In genomic region chr6:147881432-147881831, GRCh38 we compare ENCODE assay signal across 15 cellular contexts.
DNase-seq lines count a peak whose midpoint lies in the region; TF ChIP-seq lines count a peak whose summit lies in the region.
"Had no signal": no experiment of that assay in that cellular context is flagged by ENCODE, and none has a peak within 500 bp of the region (broad histone marks: within the 10 kb centered on the region; RNA-seq: fewer than 3 reads in every experiment).

No MANE protein-coding gene starts in this region.

- H3K36me3 ChIP-seq in HUES48 (ENCODE audit: control insufficient read depth, insufficient read depth, low read length) (no peaks in the 10 kb centered on the region), endodermal cell (ENCODE audit: control insufficient read depth, insufficient read depth, low read length) (no peaks in the 10 kb centered on the region), neural progenitor cell (no peaks in the 10 kb centered on the region), HAP-1 (replicated peaks) (no peaks in the 10 kb centered on the region)
- H3K36me3 ChIP-seq: BLaER1 treated with 17β-estradiol and CSF1 and Interleukin-3, amounts not matched to agents 10 nM and 100 nM had no signal

- H3K27me3 Mint-ChIP-seq in endodermal cell (ENCODE audit: insufficient read depth) (no peaks in the 10 kb centered on the region), neural progenitor cell (ENCODE audit: insufficient read depth, low read depth) (peaks cover 2% of the 10 kb centered on the region)
- H3K27me3 Mint-ChIP-seq: B cell had no signal

- 51 to 80% methylated on average over 6 of the region's 6 CpGs for WGBS in endodermal cell (ENCODE audit: insufficient coverage in 1 of 2, insufficient read length in 1 of 2), 2 experiments

- H3K9me3 Mint-ChIP-seq in endodermal cell (no peaks in the 10 kb centered on the region), neural progenitor cell (no peaks in the 10 kb centered on the region)
- H3K9me3 Mint-ChIP-seq: CD8-positive, alpha-beta T cell had no signal

- H4K20me1 ChIP-seq in neural progenitor cell (ENCODE audit: low read depth) = no peaks in the 10 kb centered on the region
- H4K20me1 ChIP-seq: BLaER1 treated with 17β-estradiol and CSF1 and Interleukin-3, amounts not matched to agents 10 nM and 100 nM had no signal

- H3K4me3 Mint-ChIP-seq in endodermal cell (no peak overlapping the region), neural progenitor cell (no peak overlapping the region)
- H3K4me3 Mint-ChIP-seq: B cell; CD8-positive, alpha-beta T cell had no signal

- H3K4me1 ChIP-seq in HUES48 (ENCODE audit: control insufficient read depth, insufficient read depth, low read length) (peaks cover 16% of the 10 kb centered on the region), endodermal cell (ENCODE audit: control insufficient read depth, insufficient read depth, low read length) (no peaks in the 10 kb centered on the region), neural progenitor cell (peaks cover 15% of the 10 kb centered on the region), HAP-1 (no peaks in the 10 kb centered on the region)

- H3K4me3 ChIP-seq in HUES48 (ENCODE audit: low read depth, low read length) = no peak overlapping the region
- H3K4me3 ChIP-seq in endodermal cell (ENCODE audit: low read length) = no peak overlapping the region
- no peak overlapping the region for H3K4me3 ChIP-seq in neural progenitor cell
- no peak overlapping the region for H3K4me3 ChIP-seq in HAP-1
- H3K4me3 ChIP-seq: BLaER1 treated with 17β-estradiol and CSF1 and Interleukin-3, amounts not matched to agents 10 nM and 100 nM had no signal

- H3K27me3 ChIP-seq in HUES48 (ENCODE audit: control insufficient read depth, insufficient read depth, low read length) (no peaks in the 10 kb centered on the region), endodermal cell (ENCODE audit: control insufficient read depth, insufficient read depth, low read length, poor library complexity, severe bottlenecking) (no peaks in the 10 kb centered on the region), neural progenitor cell (no peaks in the 10 kb centered on the region), HAP-1 (ENCODE audit: low read depth) (0 out of 2 replicates have a peak, but pooled peaks cover 3% of the 10 kb centered on the region)
- H3K27me3 ChIP-seq: BLaER1 treated with 17β-estradiol and CSF1 and Interleukin-3, amounts not matched to agents 10 nM and 100 nM had no signal

- H3K4me1 Mint-ChIP-seq in endodermal cell (no peaks in the 10 kb centered on the region), neural progenitor cell (peaks cover 33% of the 10 kb centered on the region)
- H3K4me1 Mint-ChIP-seq: B cell had no signal

- no peak overlapping the region for H3K9ac ChIP-seq in HUES48 (ENCODE audit: low read depth, low read length)
- no peak overlapping the region for H3K9ac ChIP-seq in endodermal cell (ENCODE audit: extremely low read depth, low read length, poor library complexity, severe bottlenecking)
- no peak overlapping the region for H3K9ac ChIP-seq in neural progenitor cell
- H3K9ac ChIP-seq: BLaER1 treated with 17β-estradiol and CSF1 and Interleukin-3, amounts not matched to agents 10 nM and 100 nM; KMS-11 had no signal

- peak overlapping the region; percentile 19 for H2AFZ ChIP-seq in neural progenitor cell (replicated peaks)

- H3K4me2 ChIP-seq in neural progenitor cell = peak overlapping the region; percentile 24
- H3K4me2 ChIP-seq: KMS-11 had no signal

- TF ChIP-seq CTCF in endodermal cell (conservative IDR thresholded peaks at IDR 0.05) (no peak), neural progenitor cell (IDR thresholded peaks at IDR 0.05) (no peak)

- no peaks in the 10 kb centered on the region for H3K79me2 ChIP-seq in neural progenitor cell (ENCODE audit: low read depth)

- in situ Hi-C loops in HAP-1 (cut with MboI; ENCODE audit: low sequenced_read_pairs) = no loop called here

- peaks cover 5% of the 10 kb centered on the region for H3F3A ChIP-seq in neural progenitor cell (ENCODE audit: low read depth)

- no peak overlapping the region for H3K27ac Mint-ChIP-seq in endodermal cell
- H3K27ac Mint-ChIP-seq in neural progenitor cell = peak overlapping the region; percentile 57
- H3K27ac Mint-ChIP-seq: B cell; CD8-positive, alpha-beta T cell had no signal

- peak; percentile 9 for DNase-seq in ELF-1 (ENCODE audit: low read depth, low spot score)
- DNase-seq in endodermal cell = peak; percentile 52
- peak; percentile 49 for DNase-seq in neural progenitor cell (ENCODE audit: low spot score)
- no peak for DNase-seq in DMS53 treated with DMSO at 0.1 percent for 48 hours (lab: John Stamatoyannopoulos, UW; ENCODE audit: unreplicated experiment)
- no peak for DNase-seq in HAP-1 (ENCODE audit: low spot score in 2 of 2)
- no peak for DNase-seq in kidney tubule cell (ENCODE audit: low spot score)
- no peak for DNase-seq in NCI-H774 (lab: John Stamatoyannopoulos, UW)
- DNase-seq: 8988T; CD8-positive, alpha-beta T cell; DMS79; GF-D8 had no signal

- H3K27ac ChIP-seq in HUES48 (ENCODE audit: low read depth, low read length) = peak overlapping the region; percentile 51
- H3K27ac ChIP-seq in endodermal cell (ENCODE audit: low read depth, low read length) = peak overlapping the region; percentile 32
- H3K27ac ChIP-seq in neural progenitor cell = no peak overlapping the region
- H3K27ac ChIP-seq: BLaER1 treated with 17β-estradiol and CSF1 and Interleukin-3, amounts not matched to agents 10 nM and 100 nM; KMS-11 had no signal

- H3K36me3 Mint-ChIP-seq in endodermal cell (ENCODE audit: low read depth) = no peaks in the 10 kb centered on the region
- H3K36me3 Mint-ChIP-seq in neural progenitor cell = no peaks in the 10 kb centered on the region
- H3K36me3 Mint-ChIP-seq: CD8-positive, alpha-beta T cell had no signal

- H3K9me3 ChIP-seq in HUES48 (ENCODE audit: control insufficient read depth, insufficient read depth, low read length) (no peaks in the 10 kb centered on the region), endodermal cell (ENCODE audit: control insufficient read depth, low read length) (peaks cover 1% of the 10 kb centered on the region), neural progenitor cell (ENCODE audit: low read depth) (no peaks in the 10 kb centered on the region), HAP-1 (no peaks in the 10 kb centered on the region)

Comparison
In these comparisons a context has a peak if more than half of its experiments do, and no peak if none do; other contexts are left out.
1. DNase-seq: peak in ELF-1 (single experiment), endodermal cell (single experiment) and neural progenitor cell (single experiment); none in DMS53 treated with DMSO at 0.1 percent for 48 hours (single experiment), HAP-1 (0 of 2), kidney tubule cell (single experiment) and NCI-H774 (single experiment).